Comparison of ENCODE assay signal across 9 cellular contexts in genomic region chr4:9153571-9154157, GRCh38. TPM values are rescaled to one million over a fixed set of nuclear protein-coding genes. Genes with fewer than 3 reads are reported as not detected.
DNase-seq lines count a peak whose midpoint lies in the region; ATAC-seq, FAIRE-seq and TF ChIP-seq lines count a peak whose summit lies in the region.
"Not testable (repeated sequence)": the region's sequence is repeated elsewhere in the genome, so short reads cannot be mapped to it uniquely, and the experiment has no call there.
"Had no signal": no experiment of that assay in that cellular context is flagged by ENCODE, and none has a peak within 500 bp of the region (broad histone marks: within the 10 kb centered on the region; RNA-seq: fewer than 3 reads in every experiment).

No MANE protein-coding gene starts in this region.

- not testable (repeated sequence) for H3K36me3 ChIP-seq in Caco-2 (ENCODE audit: control insufficient read depth, insufficient read depth, low read length); HUES6 (ENCODE audit: control insufficient read depth, insufficient read depth, low read length); RWPE2 (ENCODE audit: low read depth); kidney (ENCODE audit: control insufficient read depth in 1 of 2, insufficient read depth in 2 of 2, low read length in 2 of 2); ovary; thyroid gland

- H3K27me3 ChIP-seq in Caco-2 (replicated peaks; ENCODE audit: control insufficient read depth, insufficient read depth, low read length); HUES6 (ENCODE audit: control insufficient read depth, insufficient read depth, low read length); RWPE2 (ENCODE audit: insufficient read depth, poor library complexity, severe bottlenecking); ovary; thyroid gland: not testable (repeated sequence)

- peak in 1 of 2 experiments; percentile 23 for DNase-seq in Caco-2
- not testable (repeated sequence) for DNase-seq in RWPE2 (ENCODE audit: low spot score); epithelial cell of proximal tubule (ENCODE audit: low read depth); kidney; ovary; thyroid gland
- peak; percentile 26 for DNase-seq in activated naive CD8-positive, alpha-beta T cell treated with anti-CD3 and anti-CD28 coated beads for 36 hours

- CTCF ChIA-PET in Caco-2 (lab: Charles Lee) = not testable (repeated sequence)

- H3K27ac ChIP-seq in HUES6 (ENCODE audit: low read depth, low read length) (peak overlapping the region; percentile 80; the same call in 1 of the 2 replicates), RWPE2 (ENCODE audit: poor library complexity, severe bottlenecking) (peak overlapping the region; percentile 90), kidney (ENCODE audit: low read depth in 2 of 2, low read length in 2 of 2) (peak overlapping the region; percentile 32 to 69), ovary (peak overlapping the region in 1 of 2 donors; percentile 85), thyroid gland (peak overlapping the region in 2 of 3 donors; percentile 17 to 40)

- not testable (repeated sequence) for H3K9me3 Mint-ChIP-seq in Caco-2 (ENCODE audit: unreplicated experiment); activated naive CD8-positive, alpha-beta T cell treated with anti-CD3 and anti-CD28 coated beads for 36 hours

- not testable (repeated sequence) for H3K4me1 Mint-ChIP-seq in Caco-2 (ENCODE audit: low read depth, unreplicated experiment); activated naive CD8-positive, alpha-beta T cell treated with anti-CD3 and anti-CD28 coated beads for 36 hours

- peak overlapping the region; percentile 45 for H3K4me3 ChIP-seq in Caco-2 (ENCODE audit: low read depth, low read length)
- H3K4me3 ChIP-seq in HUES6 (ENCODE audit: low read depth, low read length) = peak overlapping the region; percentile 84
- peak overlapping the region; percentile 54 for H3K4me3 ChIP-seq in RWPE2 (ENCODE audit: severe bottlenecking)
- H3K4me3 ChIP-seq in epithelial cell of proximal tubule (ENCODE audit: low read depth, low read length) = peak overlapping the region; percentile 71
- H3K4me3 ChIP-seq in kidney (ENCODE audit: low read length in 2 of 2) = peak overlapping the region; percentile 42 to 63
- H3K4me3 ChIP-seq in ovary = peak overlapping the region; percentile 71
- H3K4me3 ChIP-seq in thyroid gland (replicated peaks in 1 of 3) = peak overlapping the region; percentile 16 to 62 (median 53)

- not testable (repeated sequence) for H3K9me3 ChIP-seq in Caco-2; HUES6 (ENCODE audit: control insufficient read depth, insufficient read depth, low read depth, low read length); RWPE2 (ENCODE audit: severe bottlenecking); kidney (ENCODE audit: control insufficient read depth in 1 of 2, low read length in 2 of 2); ovary; thyroid gland

- intact Hi-C loops in Caco-2 (cut with micrococcal nuclease; ENCODE audit: unreplicated experiment); kidney (cut with DNase I); ovary (cut with DNase I); thyroid gland (cut with DNase I): not testable (repeated sequence)

- not testable (repeated sequence) for TF ChIP-seq POLR2A in ovary (IDR thresholded peaks at IDR 0.05); thyroid gland (IDR thresholded peaks at IDR 0.05)

- H3K9ac ChIP-seq in HUES6 (ENCODE audit: low read length) = peak overlapping the region; percentile 73
- peak overlapping the region in 1 of 2 donors; percentile 26 for H3K9ac ChIP-seq in kidney (ENCODE audit: low read length in 2 of 2)

- TF ChIP-seq EP300 in ovary (IDR thresholded peaks at IDR 0.05) = not testable (repeated sequence)

- H3K4me3 Mint-ChIP-seq in Caco-2 (ENCODE audit: unreplicated experiment) = peak overlapping the region; percentile 76
- H3K4me3 Mint-ChIP-seq in activated naive CD8-positive, alpha-beta T cell treated with anti-CD3 and anti-CD28 coated beads for 36 hours = peak overlapping the region; percentile 88

- not testable (repeated sequence) for ATAC-seq in RWPE2 (ENCODE audit: low read depth)

- not testable (repeated sequence) for FAIRE-seq in kidney (lab: Jason Lieb, UNC)

- H3K27ac Mint-ChIP-seq in Caco-2 (ENCODE audit: unreplicated experiment) = peak overlapping the region; percentile 69
- H3K27ac Mint-ChIP-seq in activated naive CD8-positive, alpha-beta T cell treated with anti-CD3 and anti-CD28 coated beads for 36 hours = peak overlapping the region; percentile 91

- H3K36me3 Mint-ChIP-seq in Caco-2 (ENCODE audit: insufficient read depth, unreplicated experiment); activated naive CD8-positive, alpha-beta T cell treated with anti-CD3 and anti-CD28 coated beads for 36 hours: not testable (repeated sequence)

- POLR2A ChIA-PET in Caco-2 (lab: Charles Lee) = not testable (repeated sequence)

- WGBS in ovary, 3 donors = 3 to 7% (median 5%) methylated on average over 18 to 27 of the region's 27 CpGs
- WGBS in thyroid gland, 2 donors = 17 to 60% methylated on average over 2 to 12 of the region's 27 CpGs

- BruUV-seq in Caco-2 (replicated peaks; lab: Mats Ljungman, UMichigan) = TSS peak; percentile 82

- H3K4me1 ChIP-seq in Caco-2; HUES6 (ENCODE audit: control insufficient read depth, insufficient read depth, low read length); RWPE2 (ENCODE audit: insufficient read depth, poor library complexity, severe bottlenecking); kidney (ENCODE audit: control insufficient read depth in 1 of 2, insufficient read depth in 1 of 2, low read depth in 1 of 2, low read length in 2 of 2); ovary (ENCODE audit: insufficient read depth); thyroid gland: not testable (repeated sequence)

- TF ChIP-seq CTCF in Caco-2 (IDR thresholded peaks at IDR 0.05; ENCODE audit: insufficient read depth in 1 of 2, low read depth in 1 of 2, low read length in 1 of 2, severe bottlenecking in 1 of 2, unreplicated experiment in 1 of 2); epithelial cell of proximal tubule (conservative IDR thresholded peaks at IDR 0.05; ENCODE audit: low read depth, low read length); kidney (IDR thresholded peaks at IDR 0.05; ENCODE audit: borderline replicate concordance, extremely low read depth, insufficient read depth); ovary (IDR thresholded peaks at IDR 0.05); thyroid gland (IDR thresholded peaks at IDR 0.05): not testable (repeated sequence)
- peak; percentile 5 for TF ChIP-seq CTCF in RWPE2 (IDR thresholded peaks at IDR 0.05; ENCODE audit: poor library complexity, severe bottlenecking)

- H3K27me3 Mint-ChIP-seq in Caco-2 (ENCODE audit: insufficient read depth, unreplicated experiment); activated naive CD8-positive, alpha-beta T cell treated with anti-CD3 and anti-CD28 coated beads for 36 hours: not testable (repeated sequence)

RNA-seq across cellular contexts. Expression of gene FAM90A26, which starts 16.5 kb away (rescaled TPM):
- total RNA-seq in Caco-2 (2022) (not detected in 2 replicates), epithelial cell of proximal tubule (not detected in 2 replicates), kidney (not detected), ovary (not detected), thyroid gland (not detected)
- not detected for total RNA-seq in activated naive CD8-positive, alpha-beta T cell treated with anti-CD3 and anti-CD28 coated beads for 36 hours
- polyA plus RNA-seq in kidney (ENCODE audit: insufficient read depth, low read depth, low replicate concordance) (not detected), ovary (not detected)
- total RNA-seq: glomerular endothelial cell had no signal

RNA-seq across cellular contexts. Expression of gene USP17L10, which starts 56.8 kb away (rescaled TPM):
- total RNA-seq in Caco-2 (2022) (not detected in 2 replicates), epithelial cell of proximal tubule (not detected in 2 replicates), kidney (not detected), ovary (not detected), thyroid gland (not detected)
- not detected for total RNA-seq in activated naive CD8-positive, alpha-beta T cell treated with anti-CD3 and anti-CD28 coated beads for 36 hours
- polyA plus RNA-seq in kidney (ENCODE audit: insufficient read depth, low read depth, low replicate concordance) (not detected), ovary (not detected)
- total RNA-seq: glomerular endothelial cell had no signal
